24 cellular contexts compared by ENCODE assay signal in genomic region chr11:15685311-15685710, GRCh38.
"Had no signal": no experiment of that assay in that cellular context is flagged by ENCODE, and none has a peak within 500 bp of the region (broad histone marks: within the 10 kb centered on the region; RNA-seq: fewer than 3 reads in every experiment).

No MANE protein-coding gene starts in this region.

- H3K4me1 Mint-ChIP-seq: activated CD4-positive, alpha-beta memory T cell treated with anti-CD3 and anti-CD28 coated beads, Interleukin-2, amount 10 ng/mL, durations not matched to agents 7 days and 5 days; activated CD4-positive, alpha-beta T cell treated with anti-CD3 and anti-CD28 coated beads, Interleukin-2, amount 10 ng/mL, durations not matched to agents 24 days and 14 days; activated naive CD4-positive, alpha-beta T cell treated with anti-CD3 and anti-CD28 coated beads, Interleukin-2, amount 10 ng/mL, durations not matched to agents 7 days and 5 days; activated naive CD8-positive, alpha-beta T cell treated with anti-CD3 and anti-CD28 coated beads for 36 hours had no signal

- ATAC-seq: activated CD4-positive, CD25-positive, alpha-beta regulatory T cell treated with anti-CD3 and anti-CD28 coated beads, Interleukin-2, amount 50 U/mL, for 24 hours; activated T-cell treated with anti-CD3 and anti-CD28 coated beads, Interleukin-2, amount 50 U/mL, for 72 hours; Panc1; Right ventricle myocardium inferior had no signal

- H3K36me3 Mint-ChIP-seq: activated naive CD4-positive, alpha-beta T cell treated with anti-CD3 and anti-CD28 coated beads, Interleukin-2, amount 10 ng/mL, durations not matched to agents 7 days and 5 days; activated naive CD8-positive, alpha-beta T cell treated with anti-CD3 and anti-CD28 coated beads for 36 hours had no signal

- H3K27me3 ChIP-seq: MG63 had no signal

- H3K4me3 Mint-ChIP-seq: activated CD4-positive, alpha-beta memory T cell treated with anti-CD3 and anti-CD28 coated beads, Interleukin-2, amount 10 ng/mL, durations not matched to agents 7 days and 5 days; activated CD4-positive, alpha-beta T cell treated with anti-CD3 and anti-CD28 coated beads, Interleukin-2, amount 10 ng/mL, durations not matched to agents 24 days and 14 days; activated naive CD4-positive, alpha-beta T cell treated with anti-CD3 and anti-CD28 coated beads, Interleukin-2, amount 10 ng/mL, durations not matched to agents 7 days and 5 days; activated naive CD8-positive, alpha-beta T cell treated with anti-CD3 and anti-CD28 coated beads for 36 hours; activated T-cell treated with anti-CD3 and anti-CD28 coated beads, Interleukin-2, amount 50 U/mL, for 72 hours; T-helper 1 cell treated with Interleukin-12 subunit alpha and Interleukin-12 subunit beta and Interleukin-4 antibody, amounts not matched to agents 30 μg/mL and 1 μg/mL, for 36 hours had no signal

- H3K9me3 Mint-ChIP-seq: activated naive CD4-positive, alpha-beta T cell treated with anti-CD3 and anti-CD28 coated beads, Interleukin-2, amount 10 ng/mL, durations not matched to agents 7 days and 5 days had no signal

- H3K27ac Mint-ChIP-seq: activated CD4-positive, alpha-beta memory T cell treated with anti-CD3 and anti-CD28 coated beads, Interleukin-2, amount 10 ng/mL, durations not matched to agents 7 days and 5 days; activated CD4-positive, alpha-beta T cell treated with anti-CD3 and anti-CD28 coated beads, Interleukin-2, amount 10 ng/mL, durations not matched to agents 24 days and 14 days; activated naive CD4-positive, alpha-beta T cell treated with anti-CD3 and anti-CD28 coated beads, Interleukin-2, amount 10 ng/mL, durations not matched to agents 7 days and 5 days; activated naive CD8-positive, alpha-beta T cell treated with anti-CD3 and anti-CD28 coated beads for 36 hours; activated T-cell treated with anti-CD3 and anti-CD28 coated beads, Interleukin-2, amount 50 U/mL, for 72 hours; activated T-helper 2 cell treated with anti-CD3 and anti-CD28 coated beads, Interferon-gamma antibody, Interleukin-2, Interleukin-4, amounts not matched to agents 10 μg/mL and 5 μg/mL and 100 μg/mL, durations not matched to agents 14 hours and 24 hours and 36 hours; T-helper 1 cell treated with Interleukin-12 subunit alpha and Interleukin-12 subunit beta and Interleukin-4 antibody, amounts not matched to agents 30 μg/mL and 1 μg/mL, for 36 hours had no signal

- H3K4me3 ChIP-seq: MG63 had no signal

- H3K9me3 ChIP-seq: MG63 had no signal

- DNase-seq: activated CD4-positive, alpha-beta memory T cell treated with anti-CD3 and anti-CD28 coated beads, Interleukin-2, amount 10 ng/mL, durations not matched to agents 7 days and 5 days; activated CD4-positive, alpha-beta T cell treated with anti-CD3 and anti-CD28 coated beads, Interleukin-2, amount 10 ng/mL, durations not matched to agents 24 days and 14 days; activated CD8-positive, alpha-beta memory T cell treated with anti-CD3 and anti-CD28 coated beads, Interleukin-2, amount 50 U/mL, for 4 hours; activated gamma-delta T cell treated with Interleukin-2 at 50 U/mL for 16 hours; activated naive CD4-positive, alpha-beta T cell treated with anti-CD3 and anti-CD28 coated beads, Interleukin-2, amount 10 ng/mL, durations not matched to agents 7 days and 5 days; activated naive CD8-positive, alpha-beta T cell treated with anti-CD3 and anti-CD28 coated beads for 36 hours; activated T-cell treated with anti-CD3 and anti-CD28 coated beads, Interleukin-2, amount 50 U/mL, for 72 hours; anterior cingulate cortex; MG63; MV-4-11; NCI-H1105; NCI-H1436; NCI-H1694 treated with DMSO at 0.1 percent for 48 hours; NCI-H2029 treated with DMSO at 0.1 percent for 48 hours; NCI-H510A treated with DMSO at 0.1 percent for 48 hours; NCI-H69; NK-92 treated with Interleukin-12 subunit alpha and Interleukin-12 subunit beta, amount 100 ng/mL, for 24 hours; OCI-M1; RPMI8226 had no signal

- H3K36me3 ChIP-seq: MG63 had no signal

- H3K27me3 Mint-ChIP-seq: activated CD4-positive, alpha-beta memory T cell treated with anti-CD3 and anti-CD28 coated beads, Interleukin-2, amount 10 ng/mL, durations not matched to agents 7 days and 5 days; activated CD4-positive, alpha-beta T cell treated with anti-CD3 and anti-CD28 coated beads, Interleukin-2, amount 10 ng/mL, durations not matched to agents 24 days and 14 days; activated naive CD4-positive, alpha-beta T cell treated with anti-CD3 and anti-CD28 coated beads, Interleukin-2, amount 10 ng/mL, durations not matched to agents 7 days and 5 days had no signal
